In genomic region chr11:62889484-62890437, GRCh38 we compare ENCODE assay signal across 1 cellular context.
TF ChIP-seq lines count a peak whose summit lies in the region.

No MANE protein-coding gene starts in this region.

TF ChIP-seq in HepG2, 621 proteins besides CTCF, POLR2A, EP300 and RAD21 (continues in another document):
- TF ChIP-seq NR2F6 (IDR thresholded peaks at IDR 0.05) (peak; percentile 77), NR2F6 (CRISPR knock-in tag; IDR thresholded peaks at IDR 0.05) (peak; percentile 67), HNF4A (CRISPR knock-in tag; IDR thresholded peaks at IDR 0.05) (peak; percentile 84), KDM2A (CRISPR knock-in tag; IDR thresholded peaks at IDR 0.05; ENCODE audit: borderline replicate concordance, low read depth) (peak; percentile 47; the same call in 1 of the 2 replicates), HOXA9 (CRISPR knock-in tag; IDR thresholded peaks at IDR 0.05; ENCODE audit: borderline replicate concordance) (peak; percentile 100), ZSCAN25 (CRISPR knock-in tag; IDR thresholded peaks at IDR 0.05) (no peak), MIXL1 (CRISPR knock-in tag; IDR thresholded peaks at IDR 0.05) (0 out of 2 replicates have a peak, but pooled peaks have one; percentile 10), HOXA5 (CRISPR knock-in tag; IDR thresholded peaks at IDR 0.05) (peak; percentile 92), POLR2AphosphoS2 (IDR thresholded peaks at IDR 0.05; ENCODE audit: low read depth, low read length) (peak; percentile 92), ESRRA (CRISPR knock-in tag; IDR thresholded peaks at IDR 0.05; ENCODE audit: low read depth) (peak; percentile 20; the same call in 1 of the 2 replicates), RBFOX2 (IDR thresholded peaks at IDR 0.05; ENCODE audit: low read depth, low read length) (peak; percentile 56), NR2F1 (CRISPR knock-in tag; IDR thresholded peaks at IDR 0.05) (peak in 1 of 2 experiments; percentile 33; a peak in 1 of 4 replicates), ZNF878 (CRISPR knock-in tag; IDR thresholded peaks at IDR 0.05) (peak; percentile 49; the same call in 1 of the 2 replicates), GFI1 (CRISPR knock-in tag; IDR thresholded peaks at IDR 0.05; ENCODE audit: borderline replicate concordance) (0 out of 2 replicates have a peak, but pooled peaks have one; percentile 29), TEAD3 (CRISPR knock-in tag; optimal IDR thresholded peaks at IDR 0.05; ENCODE audit: borderline replicate concordance) (peak; percentile 67), ZNF607 (CRISPR knock-in tag; IDR thresholded peaks at IDR 0.05; ENCODE audit: borderline replicate concordance) (0 out of 2 replicates have a peak, but pooled peaks have one; percentile 23), NCOR1 (IDR thresholded peaks at IDR 0.05; ENCODE audit: borderline replicate concordance, low read length) (peak; percentile 68), POGZ (CRISPR knock-in tag; IDR thresholded peaks at IDR 0.05) (peak; percentile 33; the same call in 1 of the 2 replicates), PAXIP1 (CRISPR knock-in tag; conservative IDR thresholded peaks at IDR 0.05) (peak; percentile 45), HNRNPH1 (optimal IDR thresholded peaks at IDR 0.05; ENCODE audit: low read depth, low read length) (peak; percentile 86), MYC (CRISPR knock-in tag; IDR thresholded peaks at IDR 0.05; ENCODE audit: borderline replicate concordance) (no peak), CREB1 (IDR thresholded peaks at IDR 0.05) (no peak), CREB1 (CRISPR knock-in tag; IDR thresholded peaks at IDR 0.05) (0 out of 2 replicates have a peak, but pooled peaks have one; percentile 19), HDAC2 (CRISPR knock-in tag; IDR thresholded peaks at IDR 0.05) (peak; percentile 50; the same call in 1 of the 2 replicates), REL (CRISPR knock-in tag; conservative IDR thresholded peaks at IDR 0.05) (0 out of 2 replicates have a peak, but pooled peaks have one; percentile 36), RXRB (CRISPR knock-in tag; IDR thresholded peaks at IDR 0.05; ENCODE audit: borderline replicate concordance) (peak; percentile 34; the same call in 1 of the 2 replicates), ZNF614 (CRISPR knock-in tag; IDR thresholded peaks at IDR 0.05; ENCODE audit: borderline replicate concordance) (no peak), MAF1 (CRISPR knock-in tag; IDR thresholded peaks at IDR 0.05; ENCODE audit: borderline replicate concordance) (no peak), AFF4 (CRISPR knock-in tag; IDR thresholded peaks at IDR 0.05) (peak; percentile 35; the same call in 1 of the 2 replicates), ZNF335 (CRISPR knock-in tag; IDR thresholded peaks at IDR 0.05) (no peak), DMAP1 (CRISPR knock-in tag; IDR thresholded peaks at IDR 0.05) (0 out of 2 replicates have a peak, but pooled peaks have one; percentile 27), SSRP1 (CRISPR knock-in tag; IDR thresholded peaks at IDR 0.05) (peak; percentile 39; the same call in 1 of the 2 replicates), GABPA (IDR thresholded peaks at IDR 0.05; ENCODE audit: low read depth, low read length) (no peak), GABPA (CRISPR knock-in tag; IDR thresholded peaks at IDR 0.05; ENCODE audit: low read depth) (0 out of 2 replicates have a peak, but pooled peaks have one; percentile 12), ZC3H4 (CRISPR knock-in tag; IDR thresholded peaks at IDR 0.05; ENCODE audit: borderline replicate concordance) (peak; percentile 69; the same call in 1 of the 2 replicates), HNF4G (IDR thresholded peaks at IDR 0.05; ENCODE audit: borderline replicate concordance, low read depth, low read length) (peak; percentile 82), HNF4G (CRISPR knock-in tag; IDR thresholded peaks at IDR 0.05; ENCODE audit: borderline replicate concordance, low read depth) (peak; percentile 43; the same call in 1 of the 2 replicates), GATA4 (IDR thresholded peaks at IDR 0.05; ENCODE audit: borderline replicate concordance, low read depth) (0 out of 2 replicates have a peak, but pooled peaks have one; percentile 10), USF2 (IDR thresholded peaks at IDR 0.05; ENCODE audit: low read depth, low read length) (no peak), USF2 (CRISPR knock-in tag; IDR thresholded peaks at IDR 0.05; ENCODE audit: borderline replicate concordance) (0 out of 2 replicates have a peak, but pooled peaks have one; percentile 7), ZNF34 (CRISPR knock-in tag; IDR thresholded peaks at IDR 0.05; ENCODE audit: borderline replicate concordance) (no peak), NR2F2 (IDR thresholded peaks at IDR 0.05; ENCODE audit: borderline replicate concordance, low read depth) (peak; percentile 76), ZNF264 (CRISPR knock-in tag; IDR thresholded peaks at IDR 0.05) (peak; percentile 98), HMG20A (CRISPR knock-in tag; IDR thresholded peaks at IDR 0.05; ENCODE audit: borderline replicate concordance) (0 out of 2 replicates have a peak, but pooled peaks have one; percentile 12), ZNF644 (CRISPR knock-in tag; IDR thresholded peaks at IDR 0.05; ENCODE audit: low read depth) (peak; percentile 33; the same call in 1 of the 2 replicates), NCOA2 (CRISPR knock-in tag; IDR thresholded peaks at IDR 0.05) (0 out of 2 replicates have a peak, but pooled peaks have one; percentile 9), KDM6A (CRISPR knock-in tag; IDR thresholded peaks at IDR 0.05; ENCODE audit: low read depth) (0 out of 2 replicates have a peak, but pooled peaks have one; percentile 46), SOX13 (IDR thresholded peaks at IDR 0.05) (no peak), SOX13 (CRISPR knock-in tag; conservative IDR thresholded peaks at IDR 0.05 in 1 of 2, IDR thresholded peaks at IDR 0.05 in 1 of 2) (0 out of 4 replicates have a peak, but pooled peaks of 1 of the 2 experiments have one; percentile 9), ZBTB1 (CRISPR knock-in tag; IDR thresholded peaks at IDR 0.05; ENCODE audit: borderline replicate concordance) (no peak), NONO (IDR thresholded peaks at IDR 0.05) (no peak), NONO (CRISPR knock-in tag; conservative IDR thresholded peaks at IDR 0.05) (peak; percentile 52; the same call in 1 of the 2 replicates), BCL6 (CRISPR knock-in tag; IDR thresholded peaks at IDR 0.05) (peak; percentile 31; the same call in 1 of the 2 replicates), DPF2 (CRISPR knock-in tag; IDR thresholded peaks at IDR 0.05; ENCODE audit: borderline replicate concordance, low read depth) (no peak), RBM22 (optimal IDR thresholded peaks at IDR 0.05; ENCODE audit: low read length) (peak; percentile 97), FOXK1 (CRISPR knock-in tag; IDR thresholded peaks at IDR 0.05; ENCODE audit: borderline replicate concordance, low read depth) (peak; percentile 21; the same call in 1 of the 2 replicates)
- TF ChIP-seq, protein P1, sequence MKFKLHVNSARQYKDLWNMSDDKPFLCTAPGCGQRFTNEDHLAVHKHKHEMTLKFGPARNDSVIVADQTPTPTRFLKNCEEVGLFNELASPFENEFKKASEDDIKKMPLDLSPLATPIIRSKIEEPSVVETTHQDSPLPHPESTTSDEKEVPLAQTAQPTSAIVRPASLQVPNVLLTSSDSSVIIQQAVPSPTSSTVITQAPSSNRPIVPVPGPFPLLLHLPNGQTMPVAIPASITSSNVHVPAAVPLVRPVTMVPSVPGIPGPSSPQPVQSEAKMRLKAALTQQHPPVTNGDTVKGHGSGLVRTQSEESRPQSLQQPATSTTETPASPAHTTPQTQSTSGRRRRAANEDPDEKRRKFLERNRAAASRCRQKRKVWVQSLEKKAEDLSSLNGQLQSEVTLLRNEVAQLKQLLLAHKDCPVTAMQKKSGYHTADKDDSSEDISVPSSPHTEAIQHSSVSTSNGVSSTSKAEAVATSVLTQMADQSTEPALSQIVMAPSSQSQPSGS (CRISPR knock-in tag; IDR thresholded peaks at IDR 0.05): 0 out of 2 replicates have a peak, but pooled peaks have one; percentile 32
- TF ChIP-seq, protein P2, sequence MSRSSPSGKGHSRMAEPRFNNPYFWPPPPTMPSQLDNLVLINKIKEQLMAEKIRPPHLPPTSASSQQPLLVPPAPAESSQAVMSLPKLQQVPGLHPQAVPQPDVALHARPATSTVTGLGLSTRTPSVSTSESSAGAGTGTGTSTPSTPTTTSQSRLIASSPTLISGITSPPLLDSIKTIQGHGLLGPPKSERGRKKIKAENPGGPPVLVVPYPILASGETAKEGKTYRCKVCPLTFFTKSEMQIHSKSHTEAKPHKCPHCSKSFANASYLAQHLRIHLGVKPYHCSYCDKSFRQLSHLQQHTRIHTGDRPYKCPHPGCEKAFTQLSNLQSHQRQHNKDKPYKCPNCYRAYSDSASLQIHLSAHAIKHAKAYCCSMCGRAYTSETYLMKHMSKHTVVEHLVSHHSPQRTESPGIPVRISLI (CRISPR knock-in tag; IDR thresholded peaks at IDR 0.05; ENCODE audit: borderline replicate concordance): 0 out of 2 replicates have a peak, but pooled peaks have one; percentile 0
- TF ChIP-seq, protein P3, sequence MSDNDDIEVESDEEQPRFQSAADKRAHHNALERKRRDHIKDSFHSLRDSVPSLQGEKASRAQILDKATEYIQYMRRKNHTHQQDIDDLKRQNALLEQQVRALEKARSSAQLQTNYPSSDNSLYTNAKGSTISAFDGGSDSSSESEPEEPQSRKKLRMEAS (IDR thresholded peaks at IDR 0.05): peak; percentile 39; the same call in 1 of the 2 replicates
